29 cellular contexts compared by ENCODE assay signal in the genomic region with DNA sequence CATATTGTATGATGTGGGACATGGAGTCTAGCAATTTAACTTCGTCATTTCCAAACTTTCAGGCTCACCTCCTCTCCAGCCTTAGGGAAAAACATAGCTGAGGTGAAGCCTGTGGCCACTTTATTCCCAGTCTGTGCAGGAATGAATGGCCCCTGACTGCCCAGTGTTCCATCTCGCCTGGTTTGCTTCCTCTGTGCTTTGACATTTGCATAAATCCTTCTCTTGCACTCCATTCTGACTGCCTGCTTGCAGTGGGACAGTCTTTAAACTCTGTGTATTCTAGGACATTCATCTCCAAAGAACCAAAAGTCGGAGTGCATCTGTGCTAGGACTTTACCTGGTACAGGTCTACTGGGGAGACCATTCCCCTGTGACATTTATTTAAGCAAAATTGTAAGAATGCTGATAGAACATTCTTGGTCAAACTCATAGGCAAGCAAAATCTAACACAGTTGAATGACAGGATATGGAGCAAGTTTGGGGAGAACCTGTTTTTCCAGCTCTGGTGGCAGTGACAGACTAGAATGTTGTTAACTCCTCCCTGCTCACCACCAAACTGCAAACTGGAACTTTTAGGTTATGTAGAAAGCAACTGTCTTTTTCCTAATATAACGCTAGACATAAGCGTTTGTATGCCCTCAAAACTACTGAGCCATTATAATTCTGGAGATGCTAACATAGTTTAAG. TPM values are rescaled to one million over a fixed set of nuclear protein-coding genes. Genes with fewer than 3 reads are reported as not detected.
DNase-seq lines count a peak whose midpoint lies in the region; ATAC-seq, FAIRE-seq and TF ChIP-seq lines count a peak whose summit lies in the region.
"Had no signal": no experiment of that assay in that cellular context is flagged by ENCODE, and none has a peak within 500 bp of the region (broad histone marks: within the 10 kb centered on the region; RNA-seq: fewer than 3 reads in every experiment).

No MANE protein-coding gene starts in this region.

- no peak for FAIRE-seq in frontal cortex (lab: Jason Lieb, UNC)

- peak overlapping the region; percentile 9 for H3K27ac Mint-ChIP-seq in mesothelial cell of epicardium
- H3K27ac Mint-ChIP-seq: activated naive CD4-positive, alpha-beta T cell treated with anti-CD3 and anti-CD28 coated beads, Interleukin-2, amount 10 ng/mL, durations not matched to agents 7 days and 5 days; activated T-helper 1 cell treated with anti-CD3 and anti-CD28 coated beads, Interleukin-12 subunit alpha, Interleukin-12 subunit beta, Interleukin-2, Interleukin-4 antibody, amounts not matched to agents 30 ng/mL and 10 ng/mL and 1 ng/mL, durations not matched to agents 14 hours and 24 hours and 36 hours; endodermal cell; WTC11 had no signal

- no peak overlapping the region for H3K4me3 ChIP-seq in BLaER1
- H3K4me3 ChIP-seq in esophagus (ENCODE audit: low read depth in 1 of 2, low read length in 2 of 2): no peak overlapping the region
- no peak overlapping the region for H3K4me3 ChIP-seq in brain microvascular endothelial cell (ENCODE audit: low read depth, low read length)
- H3K4me3 ChIP-seq: skin epidermis had no signal

- H3K4me1 ChIP-seq in BLaER1: peaks cover 14% of the 10 kb centered on the region
- H3K4me1 ChIP-seq in esophagus (ENCODE audit: control insufficient read depth in 2 of 2, insufficient read depth in 2 of 2, low read length in 1 of 2): peaks cover 0 to 10% of the 10 kb centered on the region in 2 donors

- H3K9me3 ChIP-seq in BLaER1 (no peaks in the 10 kb centered on the region; the same call in 1 of the 2 replicates), esophagus (ENCODE audit: control insufficient read depth in 2 of 2, insufficient read depth in 1 of 2, low read depth in 1 of 2, low read length in 1 of 2) (peaks cover 0 to 3% of the 10 kb centered on the region in 2 donors)

- H3K27ac ChIP-seq in BLaER1 (no peak overlapping the region), esophagus (ENCODE audit: low read depth in 2 of 2, low read length in 1 of 2) (peak overlapping the region; percentile 75 to 90), brain microvascular endothelial cell (no peak overlapping the region)
- H3K27ac ChIP-seq: RWPE1 had no signal

- peaks cover 18% of the 10 kb centered on the region for H3K36me3 ChIP-seq in BLaER1
- H3K36me3 ChIP-seq in esophagus (ENCODE audit: control insufficient read depth in 2 of 2, insufficient read depth in 2 of 2, low read length in 1 of 2): peaks cover 0 to 6% of the 10 kb centered on the region in 2 donors
- no peaks in the 10 kb centered on the region for H3K36me3 ChIP-seq in brain microvascular endothelial cell (replicated peaks)

- ATAC-seq in HG03432 (IDR thresholded peaks at IDR 0.05; ENCODE audit: unreplicated experiment): no peak
- ATAC-seq: WTC11 had no signal

- no peaks in the 10 kb centered on the region for H3K27me3 ChIP-seq in BLaER1
- no peaks in the 10 kb centered on the region for H3K27me3 ChIP-seq in esophagus (ENCODE audit: control insufficient read depth in 1 of 2, insufficient read depth in 2 of 2, low read length in 2 of 2)
- H3K27me3 ChIP-seq in brain microvascular endothelial cell (replicated peaks): no peaks in the 10 kb centered on the region

- WGBS in esophagus, 2 donors: 59 to 63% methylated on average over 5 of the region's 5 CpGs

- H3K9me3 Mint-ChIP-seq in mesothelial cell of epicardium: no peaks in the 10 kb centered on the region
- H3K9me3 Mint-ChIP-seq: activated naive CD4-positive, alpha-beta T cell treated with anti-CD3 and anti-CD28 coated beads, Interleukin-2, amount 10 ng/mL, durations not matched to agents 7 days and 5 days; activated T-helper 1 cell treated with anti-CD3 and anti-CD28 coated beads, Interleukin-12 subunit alpha, Interleukin-12 subunit beta, Interleukin-2, Interleukin-4 antibody, amounts not matched to agents 30 ng/mL and 10 ng/mL and 1 ng/mL, durations not matched to agents 14 hours and 24 hours and 36 hours; endodermal cell had no signal

- TF ChIP-seq CTCF in mesothelial cell of epicardium (IDR thresholded peaks at IDR 0.05; ENCODE audit: unreplicated experiment) (no peak), brain microvascular endothelial cell (IDR thresholded peaks at IDR 0.05; ENCODE audit: low read depth, low read length, missing control alignments) (no peak)

- H3K9ac ChIP-seq in BLaER1: no peak overlapping the region

- peak overlapping the region; percentile 8; the same call in 1 of the 2 replicates for H3K4me2 ChIP-seq in BLaER1

- H3K4me3 Mint-ChIP-seq in mesothelial cell of epicardium: no peak overlapping the region
- H3K4me3 Mint-ChIP-seq: activated naive CD4-positive, alpha-beta T cell treated with anti-CD3 and anti-CD28 coated beads, Interleukin-2, amount 10 ng/mL, durations not matched to agents 7 days and 5 days; activated T-helper 1 cell treated with anti-CD3 and anti-CD28 coated beads, Interleukin-12 subunit alpha, Interleukin-12 subunit beta, Interleukin-2, Interleukin-4 antibody, amounts not matched to agents 30 ng/mL and 10 ng/mL and 1 ng/mL, durations not matched to agents 14 hours and 24 hours and 36 hours; endodermal cell; naive B cell; WTC11 had no signal

- no peaks in the 10 kb centered on the region for H3K27me3 Mint-ChIP-seq in mesothelial cell of epicardium (ENCODE audit: low read depth)
- H3K27me3 Mint-ChIP-seq: activated naive CD4-positive, alpha-beta T cell treated with anti-CD3 and anti-CD28 coated beads, Interleukin-2, amount 10 ng/mL, durations not matched to agents 7 days and 5 days; naive B cell had no signal

- H3K36me3 Mint-ChIP-seq in mesothelial cell of epicardium: peaks cover under 1% of the 10 kb centered on the region

- no peaks in the 10 kb centered on the region; the same call in 1 of the 2 replicates for H4K20me1 ChIP-seq in BLaER1

- peaks cover 24% of the 10 kb centered on the region for H3K4me1 Mint-ChIP-seq in mesothelial cell of epicardium
- H3K4me1 Mint-ChIP-seq: activated naive CD4-positive, alpha-beta T cell treated with anti-CD3 and anti-CD28 coated beads, Interleukin-2, amount 10 ng/mL, durations not matched to agents 7 days and 5 days had no signal

- DNase-seq in HT-29 (ENCODE audit: low spot score): peak; percentile 88
- no peak for DNase-seq in mesothelial cell of epicardium (ENCODE audit: low spot score in 2 of 2, unreplicated experiment in 2 of 2)
- DNase-seq in OCI-M2 (lab: John Stamatoyannopoulos, UW; ENCODE audit: unreplicated experiment): no peak
- no peak for DNase-seq in frontal cortex (ENCODE audit: low spot score in 2 of 2)
- no peak for DNase-seq in brain microvascular endothelial cell
- DNase-seq: activated CD4-positive, alpha-beta T cell treated with anti-CD3 and anti-CD28 coated beads, Interleukin-2, amount 50 U/mL, for 4 hours; activated naive CD4-positive, alpha-beta T cell treated with anti-CD3 and anti-CD28 coated beads, Interleukin-2, amount 10 ng/mL, durations not matched to agents 7 days and 5 days; amygdala; C1 segment of cervical spinal cord; cortex of kidney; endodermal cell; glutamatergic neuron; KG1; naive B cell; NCI-H1694 treated with DMSO at 0.1 percent for 48 hours; NCI-H69; nucleus accumbens; stimulated activated CD4-positive, alpha-beta T cell treated with anti-CD3 and anti-CD28 coated beads, Interleukin-2, amount 100 ng/mL, for 24 hours; substantia nigra; T-helper 9 cell had no signal

- in situ Hi-C loops in brain microvascular endothelial cell (cut with HindIII; ENCODE audit: low pct_ligation_motif_present, low sequenced_read_pairs): no loop called here

RNA-seq across cellular contexts. Expression of a gene that starts 22.1 kb away (rescaled TPM):
- total RNA-seq in HT-29 (2014; rRNA removed; shearing (Covaris generic)): 212 and 218 TPM in 2 replicates
- 100 to 1,000 TPM; 117 to 157 TPM for polyA plus RNA-seq in esophagus
- 59.1 to 62.9 TPM (median 61.5 TPM) in 3 replicates for total RNA-seq in mesothelial cell of epicardium
- total RNA-seq in frontal cortex: 28.5 TPM

RNA-seq across cellular contexts. Expression of a gene that starts 50.4 kb away (rescaled TPM):
- not detected in 2 replicates for total RNA-seq in HT-29 (2014; rRNA removed; shearing (Covaris generic))
- not detected for polyA plus RNA-seq in esophagus
- not detected in 3 replicates for total RNA-seq in mesothelial cell of epicardium
- total RNA-seq in frontal cortex: under 0.01 TPM
- total RNA-seq: activated T-helper 1 cell treated with anti-CD3 and anti-CD28 coated beads, Interleukin-12 subunit alpha, Interleukin-12 subunit beta, Interleukin-2, Interleukin-4 antibody, amounts not matched to agents 30 ng/mL and 10 ng/mL and 1 ng/mL, durations not matched to agents 14 hours and 24 hours and 36 hours; endodermal cell; mesenteric fat pad; renal cortical epithelial cell; WTC11 had no signal

Comparison
In these comparisons a context has a peak if more than half of its experiments do, and no peak if none do; other contexts are left out.
1. H3K27ac ChIP-seq: peak in esophagus (2 of 2); none in BLaER1 (single experiment) and brain microvascular endothelial cell (single experiment).